24 cellular contexts compared by ENCODE assay signal in genomic region chr10:29613791-29614190, GRCh38.
"Had no signal": no experiment of that assay in that cellular context is flagged by ENCODE, and none has a peak within 500 bp of the region (broad histone marks: within the 10 kb centered on the region; RNA-seq: fewer than 3 reads in every experiment).

No MANE protein-coding gene starts in this region.

- H3K4me1 Mint-ChIP-seq: activated CD4-positive, alpha-beta memory T cell treated with anti-CD3 and anti-CD28 coated beads, Interleukin-2, amount 10 ng/mL, durations not matched to agents 7 days and 5 days; activated CD4-positive, alpha-beta T cell treated with anti-CD3 and anti-CD28 coated beads, Interleukin-2, amount 10 ng/mL, durations not matched to agents 7 days and 5 days; activated naive CD8-positive, alpha-beta T cell treated with anti-CD3 and anti-CD28 coated beads, Interleukin-2, amount 50 U/mL, for 24 hours; stimulated activated naive B cell treated with anti-CD40 and anti-IgM and Interleukin-4, amounts not matched to agents 10 μg/mL and 1 μg/mL and 100 μg/mL, for 72 hours had no signal

- H3K9me3 ChIP-seq: esophagus muscularis mucosa, right atrium auricular region, tibial artery had no signal

- H3K4me3 ChIP-seq: esophagus muscularis mucosa, right atrium auricular region, stomach, tibial artery had no signal

- H2AFZ ChIP-seq: parathyroid adenoma had no signal

- H3K27ac Mint-ChIP-seq: activated CD4-positive, alpha-beta memory T cell treated with anti-CD3 and anti-CD28 coated beads, Interleukin-2, amount 10 ng/mL, durations not matched to agents 7 days and 5 days; activated CD4-positive, alpha-beta T cell treated with anti-CD3 and anti-CD28 coated beads, Interleukin-2, amount 10 ng/mL, durations not matched to agents 7 days and 5 days; activated naive CD4-positive, alpha-beta T cell treated with anti-CD3 and anti-CD28 coated beads, Interleukin-2, amount 50 U/mL, for 24 hours; activated naive CD8-positive, alpha-beta T cell treated with anti-CD3 and anti-CD28 coated beads, Interleukin-2, amount 50 U/mL, for 24 hours; activated T-helper 2 cell treated with anti-CD3 and anti-CD28 coated beads, Interferon-gamma antibody, Interleukin-2, Interleukin-4, amounts not matched to agents 10 μg/mL and 5 μg/mL and 100 μg/mL, durations not matched to agents 14 hours and 24 hours and 36 hours; naive thymus-derived CD4-positive, alpha-beta T cell; stimulated activated naive B cell treated with anti-CD40 and anti-IgM and Interleukin-4, amounts not matched to agents 10 μg/mL and 1 μg/mL and 100 μg/mL, for 72 hours; T-helper 17 cell; WTC11 had no signal

- DNase-seq: activated CD4-positive, alpha-beta memory T cell treated with anti-CD3 and anti-CD28 coated beads, Interleukin-2, amount 10 ng/mL, durations not matched to agents 7 days and 5 days; activated CD4-positive, alpha-beta T cell treated with anti-CD3 and anti-CD28 coated beads for 1 hour; activated CD4-positive, alpha-beta T cell treated with anti-CD3 and anti-CD28 coated beads, Interleukin-2, amount 10 ng/mL, durations not matched to agents 7 days and 5 days; activated naive CD8-positive, alpha-beta T cell treated with anti-CD3 and anti-CD28 coated beads, Interleukin-2, amount 50 U/mL, for 24 hours; activated T-cell treated with anti-CD3 and anti-CD28 coated beads, Interleukin-2, amount 50 U/mL, for 48 hours; caudate nucleus; foreskin melanocyte; glutamatergic neuron; hippocampal formation; kidney; midbrain; naive thymus-derived CD4-positive, alpha-beta T cell; stimulated activated CD4-positive, alpha-beta T cell treated with anti-CD3 and anti-CD28 coated beads, Interleukin-15, amount 100 ng/mL, for 24 hours; stimulated activated CD4-positive, alpha-beta T cell treated with anti-CD3 and anti-CD28 coated beads, Interleukin-2, amount 100 ng/mL, for 24 hours; stimulated activated naive B cell treated with anti-CD40 and anti-IgM and Interleukin-4, amounts not matched to agents 10 μg/mL and 1 μg/mL and 100 μg/mL, for 72 hours; stomach; T-helper 17 cell; tibial artery had no signal

- H3K9ac ChIP-seq: parathyroid adenoma had no signal

- H3K27ac ChIP-seq: parathyroid adenoma, right atrium auricular region had no signal

- H3K9me3 Mint-ChIP-seq: activated naive CD4-positive, alpha-beta T cell treated with anti-CD3 and anti-CD28 coated beads, Interleukin-2, amount 50 U/mL, for 24 hours; activated naive CD8-positive, alpha-beta T cell treated with anti-CD3 and anti-CD28 coated beads, Interleukin-2, amount 50 U/mL, for 24 hours had no signal

- H3K27me3 ChIP-seq: esophagus muscularis mucosa, right atrium auricular region, stomach, tibial artery had no signal

- H3K4me3 Mint-ChIP-seq: activated CD4-positive, alpha-beta memory T cell treated with anti-CD3 and anti-CD28 coated beads, Interleukin-2, amount 10 ng/mL, durations not matched to agents 7 days and 5 days; activated CD4-positive, alpha-beta T cell treated with anti-CD3 and anti-CD28 coated beads, Interleukin-2, amount 10 ng/mL, durations not matched to agents 7 days and 5 days; activated naive CD4-positive, alpha-beta T cell treated with anti-CD3 and anti-CD28 coated beads, Interleukin-2, amount 50 U/mL, for 24 hours; activated naive CD8-positive, alpha-beta T cell treated with anti-CD3 and anti-CD28 coated beads, Interleukin-2, amount 50 U/mL, for 24 hours; naive thymus-derived CD4-positive, alpha-beta T cell; stimulated activated naive B cell treated with anti-CD40 and anti-IgM and Interleukin-4, amounts not matched to agents 10 μg/mL and 1 μg/mL and 100 μg/mL, for 72 hours; T-helper 17 cell; WTC11 had no signal

- H3K36me3 ChIP-seq: tibial artery had no signal

- H3K27me3 Mint-ChIP-seq: activated CD4-positive, alpha-beta memory T cell treated with anti-CD3 and anti-CD28 coated beads, Interleukin-2, amount 10 ng/mL, durations not matched to agents 7 days and 5 days; activated CD4-positive, alpha-beta T cell treated with anti-CD3 and anti-CD28 coated beads, Interleukin-2, amount 10 ng/mL, durations not matched to agents 7 days and 5 days; activated naive CD4-positive, alpha-beta T cell treated with anti-CD3 and anti-CD28 coated beads, Interleukin-2, amount 50 U/mL, for 24 hours; activated naive CD8-positive, alpha-beta T cell treated with anti-CD3 and anti-CD28 coated beads, Interleukin-2, amount 50 U/mL, for 24 hours; naive thymus-derived CD4-positive, alpha-beta T cell; stimulated activated naive B cell treated with anti-CD40 and anti-IgM and Interleukin-4, amounts not matched to agents 10 μg/mL and 1 μg/mL and 100 μg/mL, for 72 hours; T-helper 17 cell had no signal

- FAIRE-seq: kidney had no signal
